ENCODE assay signal across 8 cellular contexts in the genomic region with DNA sequence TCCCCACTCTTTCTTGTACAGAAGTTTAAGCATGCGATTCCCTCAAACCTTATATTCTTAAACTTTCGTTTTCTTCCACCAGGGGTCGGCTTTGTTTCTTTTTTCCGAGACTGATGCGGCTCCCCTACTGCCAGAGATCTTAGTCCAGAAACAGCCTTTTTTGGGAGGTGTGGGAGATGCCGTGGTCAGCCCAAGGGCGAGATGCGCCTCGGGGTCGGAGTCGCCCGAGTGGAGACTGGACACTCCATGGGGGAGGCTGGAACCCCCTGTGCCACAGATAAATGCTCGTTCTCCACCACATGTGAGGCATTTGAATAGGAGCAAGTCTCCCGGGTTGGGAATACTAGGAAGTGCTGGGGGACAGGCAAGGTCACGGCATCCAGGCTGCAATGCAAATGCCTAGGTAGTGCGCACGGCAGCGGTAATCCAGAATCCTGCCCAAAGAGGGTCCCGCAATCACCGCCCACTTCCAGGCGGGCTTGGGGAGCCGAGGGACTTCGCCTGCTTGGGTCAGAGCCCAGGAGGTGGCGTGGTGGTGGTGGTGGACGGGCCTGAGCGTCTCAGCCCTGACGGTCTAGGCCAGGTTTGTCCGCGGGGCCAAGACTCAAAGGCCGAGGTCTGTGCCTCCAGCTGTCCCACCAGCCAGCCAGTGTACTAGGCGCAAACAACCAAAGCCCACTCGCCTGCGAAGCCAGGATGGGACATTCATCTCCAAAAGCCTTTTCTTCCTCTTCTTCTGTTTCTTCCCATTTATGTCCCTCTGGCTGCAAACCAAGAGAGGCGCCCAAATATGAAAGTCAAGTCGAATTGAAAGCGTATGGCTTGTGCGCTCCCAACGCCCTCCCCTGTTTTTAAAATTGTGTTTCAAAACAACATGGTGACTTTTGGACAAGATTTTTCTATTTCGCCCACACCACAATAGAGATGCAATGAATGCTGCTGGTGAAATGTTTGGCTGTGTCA. TPM values are rescaled to one million over a fixed set of nuclear protein-coding genes. Genes with fewer than 3 reads are reported as not detected.
DNase-seq lines count a peak whose midpoint lies in the region; ATAC-seq and TF ChIP-seq lines count a peak whose summit lies in the region.

No MANE protein-coding gene starts in this region.

- TF ChIP-seq CTCF in body of pancreas (IDR thresholded peaks at IDR 0.05) (peak; percentile 34 to 80 (median 67)), spleen (IDR thresholded peaks at IDR 0.05 in 8 of 11, conservative IDR thresholded peaks at IDR 0.05 in 3 of 11) (peak; percentile 27 to 64 (median 48))

- intact Hi-C loops in body of pancreas (cut with DNase I) (loop anchor here (5.0 to 10.0 kb wide), 2 partner anchors 381 to 413 kb away; no protein-coding TSS in a partner anchor), spleen (cut with DNase I; ENCODE audit: low total_unique reads) (loop anchor here (5.0 kb wide), 2 partner anchors 378 to 413 kb away; no protein-coding TSS in a partner anchor)

- no peaks in the 10 kb centered on the region for H3K27me3 ChIP-seq in HAP-1 (ENCODE audit: low read depth)
- H3K27me3 ChIP-seq in body of pancreas = peaks cover 0 to 24% of the 10 kb centered on the region in 2 donors
- peaks cover 5 to 95% (median 46%) of the 10 kb centered on the region in 7 donors for H3K27me3 ChIP-seq in spleen (replicated peaks in 1 of 7)

- 23 to 30% methylated on average over 26 to 39 of the region's 39 CpGs for WGBS in body of pancreas, 2 donors
- WGBS in spleen, 5 donors = 11 to 17% (median 15%) methylated on average over 24 to 39 of the region's 39 CpGs

- H3K36me3 ChIP-seq in HAP-1 (replicated peaks) (no peaks in the 10 kb centered on the region), body of pancreas (replicated peaks in 1 of 2; ENCODE audit: insufficient read depth in 1 of 2, low read depth in 2 of 2) (no peaks in the 10 kb centered on the region), spleen (no peaks in the 10 kb centered on the region)

- H3K27ac ChIP-seq in body of pancreas (no peak overlapping the region), spleen (no peak overlapping the region)

- H3K9me3 ChIP-seq in HAP-1 = no peaks in the 10 kb centered on the region; the same call in 1 of the 2 replicates
- no peaks in the 10 kb centered on the region for H3K9me3 ChIP-seq in body of pancreas
- H3K9me3 ChIP-seq in spleen = no peaks in the 10 kb centered on the region

- DNase-seq in COLO829 (ENCODE audit: low spot score) (peak; percentile 71), HAP-1 (ENCODE audit: low spot score in 2 of 2) (peak; percentile 68 to 69), NOMO-1 treated with dmso at 0.1 percent for 144 hours (lab: John Stamatoyannopoulos, UW; ENCODE audit: unreplicated experiment) (peak; percentile 36), body of pancreas (peak in 3 of 4 donors; percentile 27 to 37 (median 36)), inferior parietal cortex (ENCODE audit: extremely low spot score) (peak; percentile 83), spleen (no peak), DMS153 treated with DMSO at 0.1 percent for 48 hours (lab: John Stamatoyannopoulos, UW; ENCODE audit: unreplicated experiment) (no peak)

- H3K4me1 ChIP-seq in HAP-1 (no peaks in the 10 kb centered on the region; the same call in 1 of the 2 replicates), body of pancreas (peaks cover 44% of the 10 kb centered on the region), spleen (peaks cover 23 to 57% (median 50%) of the 10 kb centered on the region in 6 donors)

- TF ChIP-seq POLR2A in body of pancreas (IDR thresholded peaks at IDR 0.05) (no peak), spleen (IDR thresholded peaks at IDR 0.05) (no peak)

- no peak overlapping the region for H3K4me3 ChIP-seq in HAP-1
- H3K4me3 ChIP-seq in body of pancreas = no peak overlapping the region
- H3K4me3 ChIP-seq in spleen = peak overlapping the region in 5 of 8 donors; percentile 7 to 69 (median 11)

- in situ Hi-C loops in HAP-1 (cut with MboI; ENCODE audit: low sequenced_read_pairs) = loop anchor here (5.0 to 25.0 kb wide), 3 partner anchors 381 to 948 kb away; no protein-coding TSS in a partner anchor

- ATAC-seq in body of pancreas (peak; percentile 45), GM19023 (IDR thresholded peaks at IDR 0.05; ENCODE audit: unreplicated experiment) (no peak)

RNA-seq across cellular contexts. Expression of gene OSTM1, which starts 39.3 kb away (rescaled TPM):
- 10 to 100 TPM; 26.0 to 35.0 TPM for total RNA-seq in body of pancreas
- total RNA-seq in spleen = 100 to 1,000 TPM in 3 of 7 donors, 10 to 100 TPM in 4; 51.2 to 146 (median 65.7) TPM
- polyA plus RNA-seq in spleen = 10 to 100 TPM; 12.5 to 15.3 (median 14.5) TPM

RNA-seq across cellular contexts. Expression of gene NR2E1, which starts 52.0 kb away (rescaled TPM):
- total RNA-seq in body of pancreas = not detected
- not detected for total RNA-seq in spleen
- not detected for polyA plus RNA-seq in spleen

Comparison
In these comparisons a context has a peak if more than half of its experiments do, and no peak if none do; other contexts are left out.
1. DNase-seq: peak in COLO829 (single experiment), HAP-1 (2 of 2), NOMO-1 treated with dmso at 0.1 percent for 144 hours (single experiment), body of pancreas (3 of 4) and inferior parietal cortex (single experiment); none in spleen (single experiment) and DMS153 treated with DMSO at 0.1 percent for 48 hours (single experiment).
2. H3K4me3 ChIP-seq: peak in spleen (5 of 8); none in HAP-1 (single experiment) and body of pancreas (0 of 2).